9 cellular contexts compared by ENCODE assay signal in genomic region chr2:231667497-231667896, GRCh38. TPM values are rescaled to one million over a fixed set of nuclear protein-coding genes. Genes with fewer than 3 reads are reported as not detected.
A peak's percentile ranks its signal among the peaks of the same experiment; 100 is the strongest.
DNase-seq lines count a peak whose midpoint lies in the region; ATAC-seq and TF ChIP-seq lines count a peak whose summit lies in the region.
"Had no signal": no experiment of that assay in that cellular context is flagged by ENCODE, and none has a peak within 500 bp of the region (broad histone marks: within the 10 kb centered on the region; RNA-seq: fewer than 3 reads in every experiment).

No MANE protein-coding gene starts in this region.

- no peak for ATAC-seq in HG02885 (IDR thresholded peaks at IDR 0.05; ENCODE audit: poor library complexity, unreplicated experiment)

- H3K9me3 ChIP-seq in Peyer's patch (no peaks in the 10 kb centered on the region), skeletal muscle satellite cell (replicated peaks; ENCODE audit: low read length) (no peaks in the 10 kb centered on the region)

- H3K4me1 ChIP-seq in Peyer's patch: peaks cover 4 to 56% (median 19%) of the 10 kb centered on the region in 4 donors
- H3K4me1 ChIP-seq in skeletal muscle satellite cell (ENCODE audit: control insufficient read depth, insufficient read depth, low read length): peaks cover 34% of the 10 kb centered on the region

- H3K27me3 ChIP-seq in GM06990 (replicated peaks; ENCODE audit: control insufficient read depth, insufficient read depth, low read length) (no peaks in the 10 kb centered on the region), Peyer's patch (no peaks in the 10 kb centered on the region), layer of hippocampus (ENCODE audit: control insufficient read depth, insufficient read depth, low read length) (no peaks in the 10 kb centered on the region), skeletal muscle satellite cell (ENCODE audit: control insufficient read depth, insufficient read depth, low read length) (no peaks in the 10 kb centered on the region)

- H3K9ac ChIP-seq in skeletal muscle satellite cell (ENCODE audit: low read depth, low read length): peak overlapping the region; percentile 99

- H3K4me2 ChIP-seq in skeletal muscle satellite cell (ENCODE audit: low read length): peak overlapping the region; percentile 98

- DNase-seq in GM06990 (ENCODE audit: extremely low read depth, insufficient read length) (no peak), Peyer's patch (peak; percentile 17 to 72 (median 69)), COLO668 (lab: John Stamatoyannopoulos, UW; ENCODE audit: unreplicated experiment) (no peak), occipital lobe (lab: John Stamatoyannopoulos, UW) (no peak)
- no peak for DNase-seq in activated naive CD4-positive, alpha-beta T cell treated with Interleukin-2 at 50 U/mL for 16 hours
- DNase-seq: CD4-positive, CD25-positive, alpha-beta regulatory T cell had no signal

- H3K4me3 ChIP-seq in GM06990 (replicated peaks; ENCODE audit: low read depth, low read length): peak overlapping the region; percentile 63
- peak overlapping the region in 3 of 4 donors; percentile 51 to 61 (median 52) for H3K4me3 ChIP-seq in Peyer's patch
- no peak overlapping the region for H3K4me3 ChIP-seq in skeletal muscle satellite cell (ENCODE audit: low read length)

- peak in 1 of 2 donors; percentile 36 for TF ChIP-seq POLR2A in Peyer's patch (IDR thresholded peaks at IDR 0.05)

- no peak for TF ChIP-seq CTCF in GM06990 (IDR thresholded peaks at IDR 0.05; ENCODE audit: insufficient read depth, low read length, poor library complexity, severe bottlenecking)
- TF ChIP-seq CTCF in Peyer's patch (IDR thresholded peaks at IDR 0.05): no peak

- peak overlapping the region; percentile 97 to 99 (median 98) for H3K27ac ChIP-seq in Peyer's patch
- peak overlapping the region; percentile 98 for H3K27ac ChIP-seq in layer of hippocampus (ENCODE audit: low read depth, low read length)

- no peaks in the 10 kb centered on the region for H3K36me3 ChIP-seq in GM06990 (ENCODE audit: control insufficient read depth, insufficient read depth, low read length)
- H3K36me3 ChIP-seq in Peyer's patch: no peaks in the 10 kb centered on the region
- H3K36me3 ChIP-seq in skeletal muscle satellite cell (ENCODE audit: insufficient read depth, low read length): no peaks in the 10 kb centered on the region

RNA-seq across cellular contexts. Expression of gene PTMA, which starts 40.8 kb away (rescaled TPM):
- total RNA-seq in Peyer's patch (1,000 to 10,000 TPM in 1 of 4 donors, 100 to 1,000 TPM in 3; 316 to 1,049 (median 353) TPM), occipital lobe (647 TPM)
- total RNA-seq in skeletal muscle satellite cell (2012; rRNA removed): 761 and 825 TPM in 2 replicates

Comparison
In these comparisons a context has a peak if more than half of its experiments do, and no peak if none do; other contexts are left out.
1. DNase-seq: peak in Peyer's patch (3 of 3); none in GM06990 (single experiment), COLO668 (single experiment), occipital lobe (single experiment) and activated naive CD4-positive, alpha-beta T cell treated with Interleukin-2 at 50 U/mL for 16 hours (single experiment).